Comparison of ENCODE assay signal across 27 cellular contexts in genomic region chr11:49377978-49378377, GRCh38.
"Had no signal": no experiment of that assay in that cellular context is flagged by ENCODE, and none has a peak within 500 bp of the region (broad histone marks: within the 10 kb centered on the region; RNA-seq: fewer than 3 reads in every experiment).

No MANE protein-coding gene starts in this region.

- H3K27me3 ChIP-seq: breast epithelium, SJSA1 had no signal

- H3K4me3 ChIP-seq: breast epithelium, SJSA1 had no signal

- H3K36me3 ChIP-seq: breast epithelium, SJSA1 had no signal

- FAIRE-seq: RCC 7860 had no signal

- ATAC-seq: activated CD8-positive, alpha-beta memory T cell treated with anti-CD3 and anti-CD28 coated beads, Interleukin-2, amount 10 ng/mL, durations not matched to agents 7 days and 5 days; PC-3; T-helper 17 cell; WTC11 had no signal

- H3K9me3 ChIP-seq: breast epithelium, SJSA1 had no signal

- H3K27ac ChIP-seq: breast epithelium, SJSA1 had no signal

- H3K4me1 ChIP-seq: breast epithelium, SJSA1 had no signal

- DNase-seq: activated CD4-positive, alpha-beta T cell treated with anti-CD3 and anti-CD28 coated beads for 48 hours; activated CD4-positive, alpha-beta T cell treated with anti-CD3 and anti-CD28 coated beads, Interleukin-2, amount 50 U/mL, for 48 hours; activated CD4-positive, CD25-positive, alpha-beta regulatory T cell treated with anti-CD3 and anti-CD28 coated beads, Interleukin-2, amount 50 U/mL, for 72 hours; activated CD8-positive, alpha-beta memory T cell treated with anti-CD3 and anti-CD28 coated beads, Interleukin-2, amount 10 ng/mL, durations not matched to agents 7 days and 5 days; activated effector memory CD4-positive, alpha-beta T cell treated with Interleukin-2 at 50 U/mL for 16 hours; activated naive CD4-positive, alpha-beta T cell; activated T-cell treated with anti-CD3 and anti-CD28 coated beads, Interleukin-2, amount 50 U/mL, for 24 hours; aorta; caudate nucleus; Kasumi-1; KBM-7; MV-4-11; NCI-H1092 treated with DMSO at 0.1 percent for 48 hours; NCI-H1417 treated with DMSO at 0.1 percent for 48 hours; NCI-H1694; NCI-H2029 treated with DMSO at 0.1 percent for 48 hours; NCI-H510A treated with DMSO at 0.1 percent for 48 hours; NCI-H69; NK-92 treated with Interleukin-12 subunit alpha and Interleukin-12 subunit beta, amount 100 ng/mL, for 24 hours; PC-3; SHP77; T-helper 17 cell; T-helper 9 cell had no signal
